Comparison of ENCODE assay signal across 2 cellular contexts in the genomic region with DNA sequence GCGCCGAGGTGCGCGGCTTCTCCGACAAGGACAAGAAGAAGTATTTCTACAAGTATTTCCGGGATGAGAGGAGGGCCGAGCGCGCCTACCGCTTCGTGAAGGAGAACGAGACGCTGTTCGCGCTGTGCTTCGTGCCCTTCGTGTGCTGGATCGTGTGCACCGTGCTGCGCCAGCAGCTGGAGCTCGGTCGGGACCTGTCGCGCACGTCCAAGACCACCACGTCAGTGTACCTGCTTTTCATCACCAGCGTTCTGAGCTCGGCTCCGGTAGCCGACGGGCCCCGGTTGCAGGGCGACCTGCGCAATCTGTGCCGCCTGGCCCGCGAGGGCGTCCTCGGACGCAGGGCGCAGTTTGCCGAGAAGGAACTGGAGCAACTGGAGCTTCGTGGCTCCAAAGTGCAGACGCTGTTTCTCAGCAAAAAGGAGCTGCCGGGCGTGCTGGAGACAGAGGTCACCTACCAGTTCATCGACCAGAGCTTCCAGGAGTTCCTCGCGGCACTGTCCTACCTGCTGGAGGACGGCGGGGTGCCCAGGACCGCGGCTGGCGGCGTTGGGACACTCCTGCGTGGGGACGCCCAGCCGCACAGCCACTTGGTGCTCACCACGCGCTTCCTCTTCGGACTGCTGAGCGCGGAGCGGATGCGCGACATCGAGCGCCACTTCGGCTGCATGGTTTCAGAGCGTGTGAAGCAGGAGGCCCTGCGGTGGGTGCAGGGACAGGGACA.
TF ChIP-seq lines count a peak whose summit lies in the region.

No MANE protein-coding gene starts in this region.

TF ChIP-seq in liver, 16 proteins besides CTCF, POLR2A, EP300 and RAD21:
- TF ChIP-seq GABPA (IDR thresholded peaks at IDR 0.05 in 1 of 2, conservative IDR thresholded peaks at IDR 0.05 in 1 of 2): no peak
- TF ChIP-seq NR2F2 (IDR thresholded peaks at IDR 0.05): no peak
- TF ChIP-seq HNF4A (conservative IDR thresholded peaks at IDR 0.05): no peak
- TF ChIP-seq HNF4G (IDR thresholded peaks at IDR 0.05): no peak
- TF ChIP-seq EGR1 (IDR thresholded peaks at IDR 0.05; ENCODE audit: low read depth in 2 of 2): no peak
- no peak for TF ChIP-seq ATF3 (IDR thresholded peaks at IDR 0.05)

TF ChIP-seq in HepG2, 621 proteins besides CTCF, POLR2A, EP300 and RAD21:
- TF ChIP-seq CHD4 (IDR thresholded peaks at IDR 0.05; ENCODE audit: borderline replicate concordance, low read length): no peak
- TF ChIP-seq KDM3A (CRISPR knock-in tag; IDR thresholded peaks at IDR 0.05; ENCODE audit: low read depth): no peak
- no peak for TF ChIP-seq ISX (CRISPR knock-in tag; conservative IDR thresholded peaks at IDR 0.05)
- no peak for TF ChIP-seq STAG1 (CRISPR knock-in tag; IDR thresholded peaks at IDR 0.05)
- TF ChIP-seq TBX3 (IDR thresholded peaks at IDR 0.05; ENCODE audit: borderline replicate concordance): no peak
- no peak for TF ChIP-seq ZBTB46 (CRISPR knock-in tag; IDR thresholded peaks at IDR 0.05; ENCODE audit: borderline replicate concordance)
- TF ChIP-seq ZFYVE20 (CRISPR knock-in tag; IDR thresholded peaks at IDR 0.05; ENCODE audit: borderline replicate concordance, low read depth): no peak
- no peak for TF ChIP-seq GPN1 (CRISPR knock-in tag; IDR thresholded peaks at IDR 0.05; ENCODE audit: borderline replicate concordance)
- no peak for TF ChIP-seq ZNF354B (CRISPR knock-in tag; IDR thresholded peaks at IDR 0.05)
- TF ChIP-seq ZSCAN12 (CRISPR knock-in tag; IDR thresholded peaks at IDR 0.05): no peak
- no peak for TF ChIP-seq ZNF136 (CRISPR knock-in tag; IDR thresholded peaks at IDR 0.05; ENCODE audit: low read depth)
- no peak for TF ChIP-seq SP1 (IDR thresholded peaks at IDR 0.05)
- TF ChIP-seq SP1 (CRISPR knock-in tag; IDR thresholded peaks at IDR 0.05): no peak
- no peak for TF ChIP-seq ZZZ3 (CRISPR knock-in tag; IDR thresholded peaks at IDR 0.05; ENCODE audit: borderline replicate concordance)
- TF ChIP-seq ZFP90 (CRISPR knock-in tag; IDR thresholded peaks at IDR 0.05; ENCODE audit: borderline replicate concordance): no peak
- no peak for TF ChIP-seq MBD4 (IDR thresholded peaks at IDR 0.05; ENCODE audit: borderline replicate concordance, low read length)
- TF ChIP-seq ZNF782 (CRISPR knock-in tag; IDR thresholded peaks at IDR 0.05; ENCODE audit: borderline replicate concordance): no peak
- TF ChIP-seq ZNF343 (CRISPR knock-in tag; IDR thresholded peaks at IDR 0.05): no peak
